15 cellular contexts compared by ENCODE assay signal in genomic region chr17:74126179-74126900, GRCh38.
DNase-seq lines count a peak whose midpoint lies in the region; ATAC-seq and TF ChIP-seq lines count a peak whose summit lies in the region.
"Had no signal": no experiment of that assay in that cellular context is flagged by ENCODE, and none has a peak within 500 bp of the region (broad histone marks: within the 10 kb centered on the region; RNA-seq: fewer than 3 reads in every experiment).

No MANE protein-coding gene starts in this region.

- no peaks in the 10 kb centered on the region for H3K9me3 ChIP-seq in BLaER1
- no peaks in the 10 kb centered on the region for H3K9me3 ChIP-seq in mucosa of descending colon

- H3K4me2 ChIP-seq in BLaER1, result 0 out of 2 replicates have a peak overlapping the region, but pooled peaks have one; percentile 7
- H3K4me2 ChIP-seq: PC-9 had no signal

- no peak for TF ChIP-seq CTCF in mucosa of descending colon (IDR thresholded peaks at IDR 0.05)
- TF ChIP-seq CTCF in CD14-positive monocyte (IDR thresholded peaks at IDR 0.05), result no peak

- H3K4me1 Mint-ChIP-seq in CD14-positive monocyte, result no peaks in the 10 kb centered on the region
- H3K4me1 Mint-ChIP-seq: CD4-positive, alpha-beta memory T cell had no signal

- ATAC-seq in mucosa of descending colon (peak; percentile 96), left cardiac atrium (no peak)
- ATAC-seq: HCT116, SK-N-SH treated with all-trans-retinoic acid at 6 μM for 48 hours had no signal

- no peaks in the 10 kb centered on the region for H3K36me3 Mint-ChIP-seq in CD14-positive monocyte

- no peaks in the 10 kb centered on the region for H4K20me1 ChIP-seq in BLaER1

- H3K27ac ChIP-seq in BLaER1, result no peak overlapping the region
- H3K27ac ChIP-seq: PC-9 had no signal

- H3K4me3 Mint-ChIP-seq in CD14-positive monocyte, result no peak overlapping the region
- H3K4me3 Mint-ChIP-seq: CD4-positive, alpha-beta memory T cell had no signal

- H3K27me3 Mint-ChIP-seq in CD14-positive monocyte (ENCODE audit: low read depth in 3 of 3), result peaks cover 10 to 19% (median 17%) of the 10 kb centered on the region in 3 donors

- no peaks in the 10 kb centered on the region for H3K27me3 ChIP-seq in BLaER1

- H3K9ac ChIP-seq in BLaER1, result no peak overlapping the region

- H3K27ac Mint-ChIP-seq in CD14-positive monocyte, result no peak overlapping the region
- H3K27ac Mint-ChIP-seq: CD4-positive, alpha-beta memory T cell had no signal

- H3K4me3 ChIP-seq in BLaER1 (no peak overlapping the region), mucosa of descending colon (no peak overlapping the region)
- H3K4me3 ChIP-seq: PC-9 had no signal

- H3K36me3 ChIP-seq in BLaER1, result no peaks in the 10 kb centered on the region
- no peaks in the 10 kb centered on the region for H3K36me3 ChIP-seq in mucosa of descending colon (ENCODE audit: low read depth)

- intact Hi-C loops in mucosa of descending colon (cut with DNase I, micrococcal nuclease), result no loop called here
- intact Hi-C loops in CD14-positive monocyte (cut with micrococcal nuclease), result no loop called here
- intact Hi-C loops in left cardiac atrium (cut with DNase I), result no loop called here

- H3K4me1 ChIP-seq in BLaER1 (peaks cover 29% of the 10 kb centered on the region), mucosa of descending colon (ENCODE audit: low read depth) (no peaks in the 10 kb centered on the region)

- peaks cover 0 to 8% (median 3%) of the 10 kb centered on the region in 7 donors for H3K9me3 Mint-ChIP-seq in CD14-positive monocyte

- peak; percentile 57 for DNase-seq in DMS53 treated with DMSO at 0.1 percent for 48 hours (lab: John Stamatoyannopoulos, UW; ENCODE audit: unreplicated experiment)
- DNase-seq in SHP77 treated with DMSO at 0.1 percent for 48 hours (lab: John Stamatoyannopoulos, UW), result peak; percentile 17
- peak in 1 of 3 donors; percentile 18 for DNase-seq in mucosa of descending colon
- no peak for DNase-seq in CD14-positive monocyte (ENCODE audit: low spot score)
- DNase-seq in left cardiac atrium, result no peak
- no peak for DNase-seq in activated CD4-positive, alpha-beta T cell treated with anti-CD3 and anti-CD28 coated beads, Interleukin-2, amount 50 U/mL, for 1 hour
- DNase-seq: CD4-positive, alpha-beta memory T cell; NCI-H1436 treated with DMSO at 0.1 percent for 48 hours; NCI-H2227 treated with DMSO at 0.1 percent for 48 hours; NCI-H526 treated with DMSO at 0.1 percent for 48 hours; PC-9; Right ventricle myocardium superior had no signal

Comparison
In these comparisons a context has a peak if more than half of its experiments do, and no peak if none do; other contexts are left out.
1. DNase-seq: peak in DMS53 treated with DMSO at 0.1 percent for 48 hours (single experiment) and SHP77 treated with DMSO at 0.1 percent for 48 hours (single experiment); none in CD14-positive monocyte (single experiment), left cardiac atrium (single experiment) and activated CD4-positive, alpha-beta T cell treated with anti-CD3 and anti-CD28 coated beads, Interleukin-2, amount 50 U/mL, for 1 hour (single experiment).